In the genomic region with DNA sequence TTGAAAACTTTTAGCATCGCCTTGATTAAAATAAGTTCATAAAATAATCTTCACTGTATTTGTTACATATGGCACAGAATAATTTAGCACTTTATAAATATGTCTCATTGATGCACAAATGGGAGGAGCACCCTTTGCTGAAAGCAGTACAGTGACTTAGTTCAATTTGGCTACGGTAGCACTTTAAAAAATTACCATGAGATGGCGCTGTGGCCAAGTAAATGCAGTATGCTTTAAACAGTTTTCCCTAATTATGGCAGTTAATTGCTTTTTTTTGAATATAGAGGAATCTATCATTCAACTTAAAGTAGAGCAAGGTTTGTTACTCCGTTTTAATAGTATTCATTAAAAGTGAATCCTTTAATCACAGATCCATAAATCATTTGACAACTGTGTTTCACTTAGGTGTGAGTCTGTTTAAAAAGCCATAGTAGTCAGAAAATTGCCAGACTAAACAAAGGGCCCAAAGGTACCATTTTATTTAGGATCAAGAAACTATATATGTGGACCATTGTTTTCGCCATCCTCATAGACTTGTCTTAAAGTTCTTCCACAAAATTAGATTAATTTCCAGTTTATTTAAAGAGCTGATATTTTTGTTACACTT, we compare ENCODE assay signal across 8 cellular contexts. TPM values are rescaled to one million over a fixed set of nuclear protein-coding genes. Genes with fewer than 3 reads are reported as not detected.
DNase-seq lines count a peak whose midpoint lies in the region; ATAC-seq, FAIRE-seq and TF ChIP-seq lines count a peak whose summit lies in the region.

No MANE protein-coding gene starts in this region.

- DNase-seq in DMS53 (lab: John Stamatoyannopoulos, UW) (peak; percentile 51), H54 (ENCODE audit: insufficient read length, low spot score) (no peak), NCI-H82 treated with DMSO at 0.1 percent for 48 hours (lab: John Stamatoyannopoulos, UW; ENCODE audit: unreplicated experiment) (peak; percentile 51), astrocyte (ENCODE audit: low read depth) (peak; percentile 18), iris pigment epithelial cell (ENCODE audit: low read depth) (peak; percentile 54), T1000 (lab: John Stamatoyannopoulos, UW) (no peak)
- DNase-seq in stimulated activated CD4-positive, alpha-beta T cell treated with anti-CD3 and anti-CD28 coated beads, Interleukin-4, amount 100 ng/mL, for 24 hours = peak; percentile 42

- H3K27me3 Mint-ChIP-seq in astrocyte (ENCODE audit: low read depth, unreplicated experiment) = no peaks in the 10 kb centered on the region

- no peaks in the 10 kb centered on the region for H3K36me3 ChIP-seq in astrocyte (ENCODE audit: insufficient read depth, low read length)

- H2AFZ ChIP-seq in astrocyte (ENCODE audit: low read depth, low read length) = no peak overlapping the region

- no peak overlapping the region for H3K27ac Mint-ChIP-seq in astrocyte (ENCODE audit: unreplicated experiment)

- ATAC-seq in GM18502 (IDR thresholded peaks at IDR 0.05; ENCODE audit: poor library complexity, unreplicated experiment) = no peak

- H3K4me2 ChIP-seq in astrocyte (ENCODE audit: low read length) = no peak overlapping the region

- H3K27ac ChIP-seq in astrocyte (ENCODE audit: low read depth, low read length) = no peak overlapping the region

- no peaks in the 10 kb centered on the region for H3K4me1 ChIP-seq in astrocyte (ENCODE audit: insufficient read depth, low read length)

- no peaks in the 10 kb centered on the region for H4K20me1 ChIP-seq in astrocyte (ENCODE audit: insufficient read depth, low read length)

- no peaks in the 10 kb centered on the region for H3K27me3 ChIP-seq in astrocyte (ENCODE audit: insufficient read depth, low read length)

- FAIRE-seq in H54 (lab: Jason Lieb, UNC) (peak; percentile 23), astrocyte (lab: Jason Lieb, UNC) (peak; percentile 55)

- H3K9me3 Mint-ChIP-seq in astrocyte (ENCODE audit: unreplicated experiment) = no peaks in the 10 kb centered on the region

- TF ChIP-seq CTCF in astrocyte (IDR thresholded peaks at IDR 0.05; ENCODE audit: insufficient read depth, low read depth, low read length) = peak; percentile 94

- TF ChIP-seq POLR2A in H54 (IDR thresholded peaks at IDR 0.05; ENCODE audit: low read depth, low read length) = no peak

- no peak overlapping the region for H3K4me3 Mint-ChIP-seq in astrocyte (ENCODE audit: unreplicated experiment)

- H3K9me3 ChIP-seq in astrocyte (ENCODE audit: insufficient read depth, low read depth, low read length) = no peaks in the 10 kb centered on the region

- H3K79me2 ChIP-seq in astrocyte (ENCODE audit: insufficient read depth, low read length) = no peaks in the 10 kb centered on the region

- H3K36me3 Mint-ChIP-seq in astrocyte (ENCODE audit: low read depth, unreplicated experiment) = no peaks in the 10 kb centered on the region

- no peak overlapping the region for H3K9ac ChIP-seq in astrocyte (ENCODE audit: low read length)

- H3K4me1 Mint-ChIP-seq in astrocyte (ENCODE audit: low read depth, unreplicated experiment) = no peaks in the 10 kb centered on the region

- H3K4me3 ChIP-seq in astrocyte (ENCODE audit: insufficient read depth, low read depth, low read length) = no peak overlapping the region

RNA-seq across cellular contexts. Expression of a gene that starts 34.7 kb away (rescaled TPM):
- total RNA-seq in astrocyte = 91.3 and 94.5 TPM in 2 replicates

Comparison
In these comparisons a context has a peak if more than half of its experiments do, and no peak if none do; other contexts are left out.
1. DNase-seq: peak in DMS53 (single experiment), NCI-H82 treated with DMSO at 0.1 percent for 48 hours (single experiment), astrocyte (single experiment), iris pigment epithelial cell (single experiment) and stimulated activated CD4-positive, alpha-beta T cell treated with anti-CD3 and anti-CD28 coated beads, Interleukin-4, amount 100 ng/mL, for 24 hours (single experiment); none in H54 (single experiment) and T1000 (single experiment).